Comparison of ENCODE assay signal across 8 cellular contexts in genomic region chr18:10519999-10520935, GRCh38. TPM values are rescaled to one million over a fixed set of nuclear protein-coding genes. Genes with fewer than 3 reads are reported as not detected.
DNase-seq lines count a peak whose midpoint lies in the region; ATAC-seq, FAIRE-seq and TF ChIP-seq lines count a peak whose summit lies in the region.

No MANE protein-coding gene starts in this region.

- FAIRE-seq in GM12892 (lab: Jason Lieb, UNC): peak; percentile 67

- peak; percentile 70 for ATAC-seq in HG03108 (IDR thresholded peaks at IDR 0.05; ENCODE audit: unreplicated experiment)
- peak; percentile 65 to 77 for ATAC-seq in activated CD4-positive, CD25-positive, alpha-beta regulatory T cell treated with anti-CD3 and anti-CD28 coated beads, Interleukin-2, amount 50 U/mL, for 24 hours

- no peak overlapping the region for H3K27ac ChIP-seq in 22Rv1

- no peak for TF ChIP-seq POLR2A in GM12892 (IDR thresholded peaks at IDR 0.05; ENCODE audit: low read depth, low read length)

- TF ChIP-seq CTCF in 22Rv1 (IDR thresholded peaks at IDR 0.05): peak; percentile 91

- DNase-seq in GM12892 (ENCODE audit: insufficient read length) (peak; percentile 31), NCI-H2227 treated with DMSO at 0.1 percent for 48 hours (lab: John Stamatoyannopoulos, UW) (peak; percentile 83), cerebellum (ENCODE audit: low spot score) (peak; percentile 57), kidney tubule cell (ENCODE audit: low spot score) (peak; percentile 79)
- DNase-seq in stimulated activated CD4-positive, alpha-beta T cell treated with anti-CD3 and anti-CD28 coated beads, Interleukin-2, amount 100 ng/mL, for 24 hours: peak; percentile 60 to 62

RNA-seq across cellular contexts. Expression of gene NAPG, which starts 5.6 kb away (rescaled TPM):
- 25.1 TPM for polyA plus RNA-seq in GM12892 (2012; ENCODE audit: missing spikeins)
- 66.3 TPM for total RNA-seq in cerebellum

Comparison
In these comparisons a context has a peak if more than half of its experiments do, and no peak if none do; other contexts are left out.
1. DNase-seq: peak in every context shown above with its lines; median percentile 83 in NCI-H2227 treated with DMSO at 0.1 percent for 48 hours; 79 in kidney tubule cell; 61 in stimulated activated CD4-positive, alpha-beta T cell treated with anti-CD3 and anti-CD28 coated beads, Interleukin-2, amount 100 ng/mL, for 24 hours; 57 in cerebellum; 31 in GM12892.